ENCODE assay signal across 8 cellular contexts in genomic region chr11:795638-796564, GRCh38. TPM values are rescaled to one million over a fixed set of nuclear protein-coding genes. Genes with fewer than 3 reads are reported as not detected.
DNase-seq lines count a peak whose midpoint lies in the region; ATAC-seq and TF ChIP-seq lines count a peak whose summit lies in the region.

No MANE protein-coding gene starts in this region.

- intact Hi-C loops in OCI-LY7 (cut with micrococcal nuclease; ENCODE audit: unreplicated experiment) (loop anchor here (2.0 to 5.0 kb wide), 3 partner anchors 19 to 229 kb away; partner anchors contain the start of genes GATD1 and TALDO1), esophagus squamous epithelium (cut with DNase I) (no loop called here), stomach (cut with DNase I; ENCODE audit: low total_unique reads) (no loop called here)

- H3K4me2 ChIP-seq in OCI-LY7 (ENCODE audit: low read length): peak overlapping the region; percentile 98

- H3K27ac Mint-ChIP-seq in nephron progenitor cell: no peak overlapping the region

- TF ChIP-seq EP300 in stomach (IDR thresholded peaks at IDR 0.05): no peak

- H2AFZ ChIP-seq in OCI-LY7 (ENCODE audit: low read length): no peak overlapping the region

- no peaks in the 10 kb centered on the region for H3K36me3 Mint-ChIP-seq in nephron progenitor cell (ENCODE audit: low read depth)

- peaks cover 35% of the 10 kb centered on the region; the same call in 1 of the 2 replicates for H3K36me3 ChIP-seq in OCI-LY7 (ENCODE audit: insufficient read depth, low read length)
- peaks cover 4 to 52% (median 11%) of the 10 kb centered on the region in 3 donors for H3K36me3 ChIP-seq in esophagus squamous epithelium
- peaks cover 21 to 57% (median 46%) of the 10 kb centered on the region in 4 donors for H3K36me3 ChIP-seq in stomach

- peak; percentile 78 for DNase-seq in D341Med (ENCODE audit: low spot score)
- DNase-seq in OCI-LY7 (ENCODE audit: low spot score): peak; percentile 83
- DNase-seq in activated T-cell treated with anti-CD3 and anti-CD28 coated beads, Interleukin-2, amount 50 U/mL, for 1 hour: peak; percentile 69
- peak; percentile 55 for DNase-seq in esophagus squamous epithelium (lab: John Stamatoyannopoulos, UW)
- DNase-seq in nephron progenitor cell: peak; percentile 47
- DNase-seq in stomach: peak; percentile 77
- no peak for DNase-seq in HEK293T (ENCODE audit: extremely low spot score)

- H3K4me1 Mint-ChIP-seq in nephron progenitor cell: peaks cover 16% of the 10 kb centered on the region

- peak; percentile 37 for ATAC-seq in HG02885 (IDR thresholded peaks at IDR 0.05; ENCODE audit: poor library complexity, unreplicated experiment)

- peaks cover 8% of the 10 kb centered on the region; the same call in 1 of the 2 replicates for H3K79me2 ChIP-seq in OCI-LY7 (ENCODE audit: insufficient read depth, low read depth, low read length)

- no peaks in the 10 kb centered on the region for H3K9me3 Mint-ChIP-seq in nephron progenitor cell

- no peak for TF ChIP-seq CTCF in OCI-LY7 (conservative IDR thresholded peaks at IDR 0.05; ENCODE audit: low read length)
- TF ChIP-seq CTCF in esophagus squamous epithelium (IDR thresholded peaks at IDR 0.05): no peak
- TF ChIP-seq CTCF in nephron progenitor cell (IDR thresholded peaks at IDR 0.05): no peak
- no peak for TF ChIP-seq CTCF in stomach (IDR thresholded peaks at IDR 0.05)

- H3K4me3 Mint-ChIP-seq in nephron progenitor cell: peak overlapping the region; percentile 86

- H3K9me3 ChIP-seq in OCI-LY7 (ENCODE audit: low read length): no peaks in the 10 kb centered on the region
- no peaks in the 10 kb centered on the region for H3K9me3 ChIP-seq in esophagus squamous epithelium
- H3K9me3 ChIP-seq in stomach: no peaks in the 10 kb centered on the region

- no TSS peak for BruUV-seq in OCI-LY7 (replicated peaks; lab: Mats Ljungman, UMichigan)

- 0 to 5% methylated on average over 3 to 10 of the region's 25 CpGs for WGBS in esophagus squamous epithelium, 2 donors
- whole genome bisulfite sequencing in stomach, 5 donors: 2 to 3% (median 2%) methylated on average over 8 to 25 of the region's 25 CpGs

- H3K9me2 ChIP-seq in OCI-LY7 (ENCODE audit: insufficient read depth, low read length): no peaks in the 10 kb centered on the region

- POLR2A ChIA-PET in OCI-LY7 (lab: Charles Lee): interaction anchor here (0.5 to 1.8 kb wide), 7 partner anchors 10 to 69 kb away, joined by 3 to 9 read pairs (median 3); partner anchors contain the start of gene RPLP2
- POLR2A ChIA-PET in HEK293T (lab: Yijun Ruan, JAX): interaction anchor here (1.7 to 2.4 kb wide), 6 partner anchors 9 to 23 kb away, joined by 5 to 20 read pairs (median 11); partner anchors contain the start of genes GATD1, PIDD1, PNPLA2 and RPLP2

- H3K4me1 ChIP-seq in OCI-LY7 (ENCODE audit: insufficient read depth, low read length, poor library complexity, severe bottlenecking) (peaks cover 21% of the 10 kb centered on the region), esophagus squamous epithelium (peaks cover 29 to 46% (median 39%) of the 10 kb centered on the region in 3 donors), stomach (peaks cover 34 to 49% (median 39%) of the 10 kb centered on the region in 4 donors)

- H3K27me3 Mint-ChIP-seq in nephron progenitor cell (ENCODE audit: low read depth, poor library complexity): no peaks in the 10 kb centered on the region

- H3K27me3 ChIP-seq in esophagus squamous epithelium (peaks cover 0 to 3% (median 0%) of the 10 kb centered on the region in 4 donors), stomach (peaks cover 0 to 5% (median 0%) of the 10 kb centered on the region in 3 donors)

- no peaks in the 10 kb centered on the region for H4K20me1 ChIP-seq in OCI-LY7 (ENCODE audit: insufficient read depth, low read length)

- TF ChIP-seq POLR2A in esophagus squamous epithelium (IDR thresholded peaks at IDR 0.05) (peak in 1 of 4 donors; percentile 29), stomach (IDR thresholded peaks at IDR 0.05) (no peak)

- CTCF ChIA-PET in OCI-LY7 (lab: Charles Lee; ENCODE audit: unreplicated experiment) (no interaction called here), HEK293T (lab: Yijun Ruan, JAX) (interaction anchor here (0.6 to 0.7 kb wide), 2 partner anchors 13 to 41 kb away, joined by 3 to 4 read pairs; no protein-coding TSS in a partner anchor)

- H3K4me3 ChIP-seq in OCI-LY7 (ENCODE audit: low read depth, low read length, poor library complexity, severe bottlenecking): peak overlapping the region; percentile 93
- peak overlapping the region; percentile 65 to 87 (median 82) for H3K4me3 ChIP-seq in esophagus squamous epithelium
- H3K4me3 ChIP-seq in stomach: peak overlapping the region; percentile 66 to 96 (median 77)

- peak overlapping the region; percentile 75 for H3K27ac ChIP-seq in OCI-LY7 (ENCODE audit: low read depth, low read length, poor library complexity, severe bottlenecking)
- H3K27ac ChIP-seq in esophagus squamous epithelium: peak overlapping the region; percentile 81 to 94 (median 90)
- peak overlapping the region; percentile 86 to 92 (median 90) for H3K27ac ChIP-seq in stomach

TF ChIP-seq in HEK293T, 16 proteins besides CTCF, POLR2A, EP300 and RAD21:
- TF ChIP-seq BHLHE40 (IDR thresholded peaks at IDR 0.05; ENCODE audit: borderline replicate concordance) (no peak), ZNF384 (IDR thresholded peaks at IDR 0.05) (no peak), LEF1 (IDR thresholded peaks at IDR 0.05; ENCODE audit: borderline replicate concordance) (no peak), L3MBTL2 (conservative IDR thresholded peaks at IDR 0.05) (no peak), HDGF (IDR thresholded peaks at IDR 0.05; ENCODE audit: borderline replicate concordance) (no peak), ARNT (IDR thresholded peaks at IDR 0.05) (no peak), CTBP1 (IDR thresholded peaks at IDR 0.05; ENCODE audit: borderline replicate concordance) (no peak), FOXA1 (IDR thresholded peaks at IDR 0.05) (no peak)
- TF ChIP-seq, protein P1, sequence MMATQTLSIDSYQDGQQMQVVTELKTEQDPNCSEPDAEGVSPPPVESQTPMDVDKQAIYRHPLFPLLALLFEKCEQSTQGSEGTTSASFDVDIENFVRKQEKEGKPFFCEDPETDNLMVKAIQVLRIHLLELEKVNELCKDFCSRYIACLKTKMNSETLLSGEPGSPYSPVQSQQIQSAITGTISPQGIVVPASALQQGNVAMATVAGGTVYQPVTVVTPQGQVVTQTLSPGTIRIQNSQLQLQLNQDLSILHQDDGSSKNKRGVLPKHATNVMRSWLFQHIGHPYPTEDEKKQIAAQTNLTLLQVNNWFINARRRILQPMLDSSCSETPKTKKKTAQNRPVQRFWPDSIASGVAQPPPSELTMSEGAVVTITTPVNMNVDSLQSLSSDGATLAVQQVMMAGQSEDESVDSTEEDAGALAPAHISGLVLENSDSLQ (IDR thresholded peaks at IDR 0.05): no peak

RNA-seq across cellular contexts. Expression of gene SLC25A22, which starts 2.2 kb away (rescaled TPM):
- total RNA-seq in OCI-LY7 (2014; rRNA removed; shearing (Covaris generic)): 22.7 and 30.8 TPM in 2 replicates
- total RNA-seq in OCI-LY7 (2022): 46.2 and 50.9 TPM in 2 replicates
- 10 to 100 TPM in 2 of 4 donors, 1 to 10 TPM in 2; 4.0 to 14.7 (median 9.8) TPM for total RNA-seq in esophagus squamous epithelium
- total RNA-seq in stomach: 1 to 10 TPM in 4 of 5 donors, not detected in 1; 5.5 to 9.8 (median 7.4) TPM
- polyA plus RNA-seq in stomach: 10 to 100 TPM; 10.1 to 11.9 (median 11.8) TPM

RNA-seq across cellular contexts. Expression of gene CEND1, which starts 6.0 kb away (rescaled TPM):
- total RNA-seq in OCI-LY7 (2014; rRNA removed; shearing (Covaris generic)): 17.5 and 17.6 TPM in 2 replicates
- 25.6 and 32.5 TPM in 2 replicates for total RNA-seq in OCI-LY7 (2022)
- total RNA-seq in esophagus squamous epithelium: under 1 TPM in 1 of 4 donors, not detected in 3; 0.15 TPM
- not detected for total RNA-seq in stomach
- polyA plus RNA-seq in stomach: under 1 TPM in 1 of 3 donors, not detected in 2; 0.23 TPM

RNA-seq across cellular contexts. Expression of gene PIDD1, which starts 9.1 kb away (rescaled TPM):
- total RNA-seq in OCI-LY7 (2014; rRNA removed; shearing (Covaris generic)): 31.2 and 33.6 TPM in 2 replicates
- 47.7 and 49.1 TPM in 2 replicates for total RNA-seq in OCI-LY7 (2022)
- total RNA-seq in esophagus squamous epithelium: 10 to 100 TPM in 3 of 4 donors, 1 to 10 TPM in 1; 9.3 to 14.3 (median 10.6) TPM
- 100 to 1,000 TPM in 1 of 5 donors, 10 to 100 TPM in 3, 1 to 10 TPM in 1; 5.9 to 503 (median 57.1) TPM for total RNA-seq in stomach
- polyA plus RNA-seq in stomach: 10 to 100 TPM; 20.5 to 25.6 (median 25.5) TPM

RNA-seq across cellular contexts. Expression of gene RPLP2, which starts 13.9 kb away (rescaled TPM):
- 1,564 and 1,687 TPM in 2 replicates for total RNA-seq in OCI-LY7 (2014; rRNA removed; shearing (Covaris generic))
- total RNA-seq in OCI-LY7 (2022): 3,121 and 3,147 TPM in 2 replicates
- total RNA-seq in esophagus squamous epithelium: 100 to 1,000 TPM; 232 to 871 (median 490) TPM
- 1,000 to 10,000 TPM in 1 of 5 donors, 100 to 1,000 TPM in 4; 360 to 5,956 (median 454) TPM for total RNA-seq in stomach
- 1,000 to 10,000 TPM; 1,397 to 2,170 (median 1,669) TPM for polyA plus RNA-seq in stomach

RNA-seq across cellular contexts. Expression of gene GATD1, which starts 18.6 kb away (rescaled TPM):
- 73.3 and 109 TPM in 2 replicates for total RNA-seq in OCI-LY7 (2014; rRNA removed; shearing (Covaris generic))
- 117 and 141 TPM in 2 replicates for total RNA-seq in OCI-LY7 (2022)
- total RNA-seq in esophagus squamous epithelium: 10 to 100 TPM; 20.2 to 38.7 (median 21.6) TPM
- total RNA-seq in stomach: 10 to 100 TPM in 4 of 5 donors, 1 to 10 TPM in 1; 9.9 to 68.1 (median 13.4) TPM
- polyA plus RNA-seq in stomach: 10 to 100 TPM; 21.0 to 63.2 (median 24.7) TPM

Comparison
In these comparisons a context has a peak if more than half of its experiments do, and no peak if none do; other contexts are left out.
1. RNA of gene CEND1, which starts 6.0 kb away (total RNA-seq): 17.5 to 32.5 TPM in OCI-LY7; 0.15 TPM in esophagus squamous epithelium and not detected in stomach; every median in the first group is over 10 times any median in the second.
2. Peak in every context shown above with its lines, with median percentiles within 50 percentile points of each other: H3K27ac ChIP-seq and H3K4me3 ChIP-seq.